11 cellular contexts compared by ENCODE assay signal in genomic region chr17:63694229-63694973, GRCh38. TPM values are rescaled to one million over a fixed set of nuclear protein-coding genes. Genes with fewer than 3 reads are reported as not detected.
DNase-seq lines count a peak whose midpoint lies in the region; ATAC-seq and TF ChIP-seq lines count a peak whose summit lies in the region.
"Had no signal": no experiment of that assay in that cellular context is flagged by ENCODE, and none has a peak within 500 bp of the region (broad histone marks: within the 10 kb centered on the region; RNA-seq: fewer than 3 reads in every experiment).

No MANE protein-coding gene starts in this region.

- no peak overlapping the region for H3K27ac ChIP-seq in neural progenitor cell
- H3K27ac ChIP-seq: left ventricle myocardium inferior had no signal

- H3K4me3 ChIP-seq in neural progenitor cell, result no peak overlapping the region
- H3K4me3 ChIP-seq: left ventricle myocardium inferior, thoracic aorta had no signal

- peaks cover 36% of the 10 kb centered on the region for H3K36me3 Mint-ChIP-seq in activated naive CD8-positive, alpha-beta T cell treated with anti-CD3 and anti-CD28 coated beads for 36 hours
- H3K36me3 Mint-ChIP-seq in neural progenitor cell, result peaks cover 9% of the 10 kb centered on the region

- H3K9me3 Mint-ChIP-seq in activated naive CD8-positive, alpha-beta T cell treated with anti-CD3 and anti-CD28 coated beads for 36 hours, result no peaks in the 10 kb centered on the region
- H3K9me3 Mint-ChIP-seq in neural progenitor cell, result no peaks in the 10 kb centered on the region

- no peak overlapping the region for H3K4me2 ChIP-seq in neural progenitor cell

- no peak overlapping the region for H3K9ac ChIP-seq in neural progenitor cell

- H3K4me1 Mint-ChIP-seq in activated naive CD8-positive, alpha-beta T cell treated with anti-CD3 and anti-CD28 coated beads for 36 hours, result peaks cover 55% of the 10 kb centered on the region
- peaks cover 6% of the 10 kb centered on the region for H3K4me1 Mint-ChIP-seq in neural progenitor cell

- no peaks in the 10 kb centered on the region for H3K27me3 Mint-ChIP-seq in activated naive CD8-positive, alpha-beta T cell treated with anti-CD3 and anti-CD28 coated beads for 36 hours
- peaks cover 12% of the 10 kb centered on the region for H3K27me3 Mint-ChIP-seq in neural progenitor cell (ENCODE audit: insufficient read depth, low read depth)

- no peaks in the 10 kb centered on the region for H3K36me3 ChIP-seq in neural progenitor cell

- ATAC-seq in HG03280 (IDR thresholded peaks at IDR 0.05; ENCODE audit: unreplicated experiment) (no peak), HG03520 (IDR thresholded peaks at IDR 0.05; ENCODE audit: unreplicated experiment) (no peak)

- H3K27me3 ChIP-seq in neural progenitor cell, result no peaks in the 10 kb centered on the region

- peak overlapping the region; percentile 94 for H3K27ac Mint-ChIP-seq in activated naive CD8-positive, alpha-beta T cell treated with anti-CD3 and anti-CD28 coated beads for 36 hours
- H3K27ac Mint-ChIP-seq in neural progenitor cell, result no peak overlapping the region

- H3K9me3 ChIP-seq in neural progenitor cell (ENCODE audit: low read depth), result no peaks in the 10 kb centered on the region
- H3K9me3 ChIP-seq: left ventricle myocardium inferior, thoracic aorta had no signal

- H4K20me1 ChIP-seq in neural progenitor cell (ENCODE audit: low read depth), result peaks cover 57% of the 10 kb centered on the region

- peak; percentile 50 for DNase-seq in G401 (ENCODE audit: low spot score)
- peak; percentile 80 for DNase-seq in NCI-H1694 (lab: John Stamatoyannopoulos, UW)
- DNase-seq in activated naive CD8-positive, alpha-beta T cell treated with anti-CD3 and anti-CD28 coated beads for 36 hours, result no peak
- peak; percentile 31 for DNase-seq in neural progenitor cell (ENCODE audit: low spot score)
- DNase-seq in kidney glomerular epithelial cell (lab: John Stamatoyannopoulos, UW), result no peak
- no peak for DNase-seq in Ammon's horn (ENCODE audit: low spot score)
- DNase-seq: left ventricle myocardium inferior, NCI-H1930 had no signal

- H3K4me1 ChIP-seq in neural progenitor cell, result peaks cover 16% of the 10 kb centered on the region

- in situ Hi-C loops in G401 (cut with HindIII; ENCODE audit: low sequenced_read_pairs), result no loop called here

- H2AFZ ChIP-seq in neural progenitor cell (replicated peaks), result no peak overlapping the region

- peaks cover 39% of the 10 kb centered on the region for H3F3A ChIP-seq in neural progenitor cell (ENCODE audit: low read depth)

- no peak for TF ChIP-seq CTCF in neural progenitor cell (IDR thresholded peaks at IDR 0.05)

- H3K4me3 Mint-ChIP-seq in activated naive CD8-positive, alpha-beta T cell treated with anti-CD3 and anti-CD28 coated beads for 36 hours, result peak overlapping the region; percentile 43
- no peak overlapping the region for H3K4me3 Mint-ChIP-seq in neural progenitor cell

- H3K79me2 ChIP-seq in neural progenitor cell (ENCODE audit: low read depth), result no peaks in the 10 kb centered on the region

RNA-seq across cellular contexts. Expression of gene LIMD2, which starts 5.5 kb away (rescaled TPM):
- 51.6 and 72.5 TPM in 2 replicates for total RNA-seq in G401 (2014; rRNA removed; shearing (Covaris generic))
- total RNA-seq in activated naive CD8-positive, alpha-beta T cell treated with anti-CD3 and anti-CD28 coated beads for 36 hours, result 100 to 1,000 TPM; 173 to 179 TPM
- total RNA-seq in neural progenitor cell (ENCODE audit: low replicate concordance), result 7.0 and 36.9 TPM in 2 replicates

RNA-seq across cellular contexts. Expression of gene STRADA, which starts 47.2 kb away (rescaled TPM):
- total RNA-seq in G401 (2014; rRNA removed; shearing (Covaris generic)), result 15.3 and 26.8 TPM in 2 replicates
- 10 to 100 TPM; 39.1 to 40.9 TPM for total RNA-seq in activated naive CD8-positive, alpha-beta T cell treated with anti-CD3 and anti-CD28 coated beads for 36 hours
- total RNA-seq in neural progenitor cell (ENCODE audit: low replicate concordance), result 46.6 and 69.6 TPM in 2 replicates

Comparison
In these comparisons a context has a peak if more than half of its experiments do, and no peak if none do; other contexts are left out.
1. DNase-seq: peak in G401 (single experiment), NCI-H1694 (single experiment) and neural progenitor cell (single experiment); none in activated naive CD8-positive, alpha-beta T cell treated with anti-CD3 and anti-CD28 coated beads for 36 hours (single experiment), kidney glomerular epithelial cell (single experiment) and Ammon's horn (single experiment).